In genomic region chr17:60751884-60752283, GRCh38 we compare ENCODE assay signal across 9 cellular contexts.
"Had no signal": no experiment of that assay in that cellular context is flagged by ENCODE, and none has a peak within 500 bp of the region (broad histone marks: within the 10 kb centered on the region; RNA-seq: fewer than 3 reads in every experiment).

No MANE protein-coding gene starts in this region.

- FAIRE-seq: H1, H54, HTR-8/SVneo, K562 had no signal

- DNase-seq: H9, HCEC 1CT, IMR-90, KG1 had no signal

- H3K4me3 ChIP-seq: GM23338, K562 had no signal
